Comparison of ENCODE assay signal across 8 cellular contexts in the genomic region with DNA sequence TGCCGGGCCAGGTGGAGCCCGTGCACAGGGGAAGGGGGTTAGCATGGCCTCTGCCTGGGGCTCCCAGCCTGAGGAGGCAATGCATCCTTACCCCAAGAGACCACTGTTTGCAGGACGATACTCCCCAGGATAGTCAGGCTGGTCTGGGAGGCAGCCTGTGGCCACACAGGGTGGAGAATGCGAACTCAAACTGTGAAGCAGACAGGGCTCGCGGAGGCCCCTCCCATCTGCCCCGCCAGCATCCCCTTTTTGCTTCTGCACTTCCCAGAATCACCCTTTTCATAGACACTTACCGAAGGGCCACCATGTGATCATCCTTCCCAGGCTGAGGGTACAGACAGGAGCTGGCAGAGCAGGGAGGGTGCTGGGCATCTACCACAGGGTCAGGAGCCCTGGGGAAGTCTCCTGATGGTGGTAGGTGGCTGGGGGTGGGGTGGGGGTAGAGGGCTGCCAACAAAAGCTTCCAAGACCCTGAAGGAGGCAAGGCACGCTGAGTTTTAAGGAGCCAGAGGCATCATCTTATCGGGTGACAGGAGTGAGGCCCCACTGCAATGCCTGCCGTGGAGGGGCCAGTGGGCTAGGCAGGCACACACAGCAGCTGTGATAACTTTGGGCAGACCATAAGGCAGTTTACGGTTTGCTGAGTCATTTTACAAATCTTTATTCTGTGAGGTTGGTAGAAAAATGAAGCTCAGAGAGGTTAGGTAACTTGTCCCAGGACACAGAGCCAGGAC. TPM values are rescaled to one million over a fixed set of nuclear protein-coding genes. Genes with fewer than 3 reads are reported as not detected.
DNase-seq lines count a peak whose midpoint lies in the region; ATAC-seq and TF ChIP-seq lines count a peak whose summit lies in the region.

No MANE protein-coding gene starts in this region.

- H3K36me3 ChIP-seq in left ventricle myocardium inferior (no peaks in the 10 kb centered on the region), skeletal muscle tissue (ENCODE audit: control insufficient read depth in 3 of 3, insufficient read depth in 3 of 3, low read length in 3 of 3) (no peaks in the 10 kb centered on the region)

- intact Hi-C loops in left ventricle myocardium inferior (cut with micrococcal nuclease), result loop anchor here (5.0 to 10.0 kb wide), 3 partner anchors 33 to 211 kb away; a partner anchor contains a TSS

- TF ChIP-seq CTCF in left ventricle myocardium inferior (IDR thresholded peaks at IDR 0.05; ENCODE audit: borderline replicate concordance), result no peak

- DNase-seq in NCI-H1436 (lab: John Stamatoyannopoulos, UW) (peak; percentile 50), NCI-H1436 treated with DMSO at 0.1 percent for 48 hours (lab: John Stamatoyannopoulos, UW) (no peak), OCI-M1 (lab: John Stamatoyannopoulos, UW) (peak; percentile 26), left ventricle myocardium inferior (peak; percentile 62), SW480 (ENCODE audit: low spot score) (no peak)

- no peaks in the 10 kb centered on the region for H3K9me3 ChIP-seq in left ventricle myocardium inferior (replicated peaks)
- no peaks in the 10 kb centered on the region for H3K9me3 ChIP-seq in skeletal muscle tissue (ENCODE audit: control insufficient read depth in 3 of 3, low read length in 3 of 3)

- H3K27ac ChIP-seq in left ventricle myocardium inferior (replicated peaks), result peak overlapping the region; percentile 96
- H3K27ac ChIP-seq in skeletal muscle tissue (ENCODE audit: low read depth, low read length), result peak overlapping the region; percentile 98

- peak overlapping the region; percentile 62 to 83 (median 64) for H3K9ac ChIP-seq in skeletal muscle tissue (ENCODE audit: low read depth in 1 of 3, low read length in 3 of 3)

- H3K27me3 ChIP-seq in left ventricle myocardium inferior (ENCODE audit: low read depth) (no peaks in the 10 kb centered on the region), skeletal muscle tissue (ENCODE audit: control insufficient read depth in 3 of 3, insufficient read depth in 3 of 3, low read length in 3 of 3) (no peaks in the 10 kb centered on the region)

- H3K4me3 ChIP-seq in left ventricle myocardium inferior, result peak overlapping the region; percentile 58
- H3K4me3 ChIP-seq in skeletal muscle tissue (ENCODE audit: low read length in 3 of 3), result peak overlapping the region; percentile 7 to 71 (median 45)

- no peak for ATAC-seq in HG03175 (IDR thresholded peaks at IDR 0.05; ENCODE audit: unreplicated experiment)
- ATAC-seq in HG02610 (IDR thresholded peaks at IDR 0.05; ENCODE audit: unreplicated experiment), result no peak

- H3K4me1 ChIP-seq in left ventricle myocardium inferior (peaks cover 81% of the 10 kb centered on the region), skeletal muscle tissue (ENCODE audit: control insufficient read depth in 3 of 3, insufficient read depth in 3 of 3, low read length in 3 of 3) (peaks cover 80 to 91% (median 90%) of the 10 kb centered on the region in 3 donors)

RNA-seq across cellular contexts. Expression of a gene that starts 31.3 kb away (rescaled TPM):
- total RNA-seq in left ventricle myocardium inferior, result 73.7 TPM
- total RNA-seq in skeletal muscle tissue, result 32.4 TPM

RNA-seq across cellular contexts. Expression of a gene that starts 44.6 kb away (rescaled TPM):
- total RNA-seq in left ventricle myocardium inferior, result not detected
- under 0.01 TPM for total RNA-seq in skeletal muscle tissue

Comparison
In these comparisons a context has a peak if more than half of its experiments do, and no peak if none do; other contexts are left out.
1. DNase-seq: peak in NCI-H1436 (single experiment), OCI-M1 (single experiment) and left ventricle myocardium inferior (single experiment); none in NCI-H1436 treated with DMSO at 0.1 percent for 48 hours (single experiment) and SW480 (single experiment).